In the genomic region with DNA sequence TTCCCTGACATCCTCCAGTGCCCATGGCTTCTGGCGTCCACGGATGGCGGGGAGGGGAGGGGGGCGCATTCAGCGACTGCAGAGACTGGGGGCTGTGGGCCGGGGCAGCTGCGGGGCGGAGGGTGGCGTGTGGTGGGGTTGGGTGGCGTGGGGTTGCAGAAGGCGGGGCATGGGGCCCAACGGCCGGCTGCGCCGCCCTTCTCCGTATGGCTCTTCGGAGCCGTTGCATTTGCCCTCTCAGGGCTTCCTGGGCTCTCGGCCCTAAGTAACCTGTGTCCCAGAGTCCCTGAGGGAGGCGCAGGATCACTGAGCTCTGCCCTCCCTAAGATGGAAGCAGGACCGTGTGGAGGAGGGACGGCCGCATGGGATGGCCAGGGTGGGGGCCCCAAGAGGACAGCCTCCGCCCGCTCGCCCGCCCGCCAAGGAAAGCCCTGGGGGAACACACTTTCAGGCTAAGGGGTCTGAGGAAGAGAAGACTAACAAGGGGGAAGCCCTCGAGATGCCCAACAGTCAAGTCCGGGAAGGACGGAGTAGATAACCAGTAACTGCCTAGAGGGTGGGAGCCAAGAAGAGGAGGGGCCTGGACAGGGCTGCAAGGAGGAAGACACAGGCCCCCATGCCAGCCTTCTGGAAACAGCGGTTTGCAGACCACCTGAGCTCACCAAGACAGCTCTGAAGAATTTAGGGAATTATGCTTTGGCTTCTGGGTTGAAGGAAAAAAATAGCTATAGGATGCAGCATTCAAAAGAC, we compare ENCODE assay signal across 2 cellular contexts.
TF ChIP-seq lines count a peak whose summit lies in the region.

No MANE protein-coding gene starts in this region.

TF ChIP-seq in HCT116, 20 proteins besides CTCF, POLR2A, EP300 and RAD21:
- TF ChIP-seq SIN3A (IDR thresholded peaks at IDR 0.05; ENCODE audit: low read depth) (peak; percentile 52; the same call in 1 of the 2 replicates), POLR2AphosphoS5 (IDR thresholded peaks at IDR 0.05; ENCODE audit: low read depth, low read length) (peak; percentile 45), EZH2 (IDR thresholded peaks at IDR 0.05) (no peak)
- TF ChIP-seq, protein P1, sequence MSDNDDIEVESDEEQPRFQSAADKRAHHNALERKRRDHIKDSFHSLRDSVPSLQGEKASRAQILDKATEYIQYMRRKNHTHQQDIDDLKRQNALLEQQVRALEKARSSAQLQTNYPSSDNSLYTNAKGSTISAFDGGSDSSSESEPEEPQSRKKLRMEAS (IDR thresholded peaks at IDR 0.05): 0 out of 2 replicates have a peak, but pooled peaks have one; percentile 30
TF ChIP-seq in HCT116: peak in this region for 3.

TF ChIP-seq in GM12878, 131 proteins besides CTCF, POLR2A, EP300 and RAD21:
- peak; percentile 31; the same call in 1 of the 2 replicates for TF ChIP-seq YY1 (IDR thresholded peaks at IDR 0.05; ENCODE audit: low read depth, low read length)
- TF ChIP-seq TBL1XR1 (IDR thresholded peaks at IDR 0.05; ENCODE audit: low read depth, low read length): no peak
TF ChIP-seq in GM12878: peak in this region for 1.
